Comparison of ENCODE assay signal across 28 cellular contexts in genomic region chr5:53590759-53591158, GRCh38.
"Had no signal": no experiment of that assay in that cellular context is flagged by ENCODE, and none has a peak within 500 bp of the region (broad histone marks: within the 10 kb centered on the region; RNA-seq: fewer than 3 reads in every experiment).

No MANE protein-coding gene starts in this region.

- H3K9me3 ChIP-seq: breast epithelium, Peyer's patch, SJCRH30, SK-N-SH had no signal

- DNase-seq: activated CD4-positive, alpha-beta T cell treated with anti-CD3 and anti-CD28 coated beads for 36 hours; activated CD8-positive, alpha-beta memory T cell treated with anti-CD3 and anti-CD28 coated beads, Interleukin-2, amount 50 U/mL, for 4 hours; activated CD8-positive, alpha-beta T cell treated with anti-CD3 and anti-CD28 coated beads for 36 hours; activated gamma-delta T cell treated with Interleukin-2 at 50 U/mL for 16 hours; activated naive CD4-positive, alpha-beta T cell treated with anti-CD3 and anti-CD28 coated beads, Interleukin-2, amount 50 U/mL, for 16 hours; activated naive CD8-positive, alpha-beta T cell treated with anti-CD3 and anti-CD28 coated beads, Interleukin-2, amount 10 ng/mL, durations not matched to agents 7 days and 5 days; activated T-cell treated with anti-CD3 and anti-CD28 coated beads, Interleukin-2, amount 50 U/mL, for 72 hours; aorta; caudate nucleus; MG63; MV-4-11; NCI-H1105; NCI-H146; NCI-H187 treated with DMSO at 0.1 percent for 48 hours; NCI-H2081 treated with DMSO at 0.1 percent for 48 hours; NCI-H446; NCI-H524; NCI-H748 treated with DMSO at 0.1 percent for 48 hours; Peyer's patch; Right ventricle myocardium superior; SJCRH30; SK-N-SH; T-helper 1 cell; WERI-Rb-1 had no signal

- H3K27ac Mint-ChIP-seq: activated CD4-positive, alpha-beta T cell treated with anti-CD3 and anti-CD28 coated beads for 36 hours; activated CD8-positive, alpha-beta T cell treated with anti-CD3 and anti-CD28 coated beads for 36 hours; activated naive CD8-positive, alpha-beta T cell treated with anti-CD3 and anti-CD28 coated beads, Interleukin-2, amount 10 ng/mL, durations not matched to agents 7 days and 5 days; activated T-cell treated with anti-CD3 and anti-CD28 coated beads, Interleukin-2, amount 50 U/mL, for 72 hours; activated T-helper 2 cell treated with anti-CD3 and anti-CD28 coated beads, Interferon-gamma antibody, Interleukin-2, Interleukin-4, amounts not matched to agents 10 μg/mL and 5 μg/mL and 100 μg/mL, durations not matched to agents 14 hours and 24 hours and 36 hours had no signal

- H3K36me3 ChIP-seq: breast epithelium, Peyer's patch, WERI-Rb-1 had no signal

- H3K9ac ChIP-seq: SK-N-SH had no signal

- H3K4me2 ChIP-seq: SK-N-SH had no signal

- H3K4me3 Mint-ChIP-seq: activated CD4-positive, alpha-beta T cell treated with anti-CD3 and anti-CD28 coated beads for 36 hours; activated CD8-positive, alpha-beta T cell treated with anti-CD3 and anti-CD28 coated beads for 36 hours; activated naive CD8-positive, alpha-beta T cell treated with anti-CD3 and anti-CD28 coated beads, Interleukin-2, amount 10 ng/mL, durations not matched to agents 7 days and 5 days; activated T-cell treated with anti-CD3 and anti-CD28 coated beads, Interleukin-2, amount 50 U/mL, for 72 hours had no signal

- H3K4me3 ChIP-seq: breast epithelium, coronary artery, MG63, Peyer's patch, SJCRH30 had no signal

- H3K27ac ChIP-seq: breast epithelium, coronary artery, Peyer's patch, RWPE1, SJCRH30, WERI-Rb-1 had no signal

- H3K27me3 Mint-ChIP-seq: activated CD4-positive, alpha-beta T cell treated with anti-CD3 and anti-CD28 coated beads for 36 hours; activated CD8-positive, alpha-beta T cell treated with anti-CD3 and anti-CD28 coated beads for 36 hours; activated naive CD8-positive, alpha-beta T cell treated with anti-CD3 and anti-CD28 coated beads, Interleukin-2, amount 10 ng/mL, durations not matched to agents 7 days and 5 days had no signal

- H3K4me1 ChIP-seq: breast epithelium had no signal

- H3K9me3 Mint-ChIP-seq: activated CD8-positive, alpha-beta T cell treated with anti-CD3 and anti-CD28 coated beads for 36 hours; activated naive CD8-positive, alpha-beta T cell treated with anti-CD3 and anti-CD28 coated beads, Interleukin-2, amount 10 ng/mL, durations not matched to agents 7 days and 5 days; activated T-cell treated with anti-CD3 and anti-CD28 coated beads, Interleukin-2, amount 50 U/mL, for 72 hours; activated T-helper 2 cell treated with anti-CD3 and anti-CD28 coated beads, Interferon-gamma antibody, Interleukin-2, Interleukin-4, amounts not matched to agents 10 μg/mL and 5 μg/mL and 100 μg/mL, durations not matched to agents 14 hours and 24 hours and 36 hours had no signal

- H3K27me3 ChIP-seq: breast epithelium, MG63, Peyer's patch, SJCRH30 had no signal

- ATAC-seq: activated CD4-positive, alpha-beta T cell treated with anti-CD3 and anti-CD28 coated beads for 36 hours; activated CD8-positive, alpha-beta T cell treated with anti-CD3 and anti-CD28 coated beads for 36 hours; activated T-cell treated with anti-CD3 and anti-CD28 coated beads, Interleukin-2, amount 50 U/mL, for 72 hours had no signal
